6 cellular contexts compared by ENCODE assay signal in the genomic region with DNA sequence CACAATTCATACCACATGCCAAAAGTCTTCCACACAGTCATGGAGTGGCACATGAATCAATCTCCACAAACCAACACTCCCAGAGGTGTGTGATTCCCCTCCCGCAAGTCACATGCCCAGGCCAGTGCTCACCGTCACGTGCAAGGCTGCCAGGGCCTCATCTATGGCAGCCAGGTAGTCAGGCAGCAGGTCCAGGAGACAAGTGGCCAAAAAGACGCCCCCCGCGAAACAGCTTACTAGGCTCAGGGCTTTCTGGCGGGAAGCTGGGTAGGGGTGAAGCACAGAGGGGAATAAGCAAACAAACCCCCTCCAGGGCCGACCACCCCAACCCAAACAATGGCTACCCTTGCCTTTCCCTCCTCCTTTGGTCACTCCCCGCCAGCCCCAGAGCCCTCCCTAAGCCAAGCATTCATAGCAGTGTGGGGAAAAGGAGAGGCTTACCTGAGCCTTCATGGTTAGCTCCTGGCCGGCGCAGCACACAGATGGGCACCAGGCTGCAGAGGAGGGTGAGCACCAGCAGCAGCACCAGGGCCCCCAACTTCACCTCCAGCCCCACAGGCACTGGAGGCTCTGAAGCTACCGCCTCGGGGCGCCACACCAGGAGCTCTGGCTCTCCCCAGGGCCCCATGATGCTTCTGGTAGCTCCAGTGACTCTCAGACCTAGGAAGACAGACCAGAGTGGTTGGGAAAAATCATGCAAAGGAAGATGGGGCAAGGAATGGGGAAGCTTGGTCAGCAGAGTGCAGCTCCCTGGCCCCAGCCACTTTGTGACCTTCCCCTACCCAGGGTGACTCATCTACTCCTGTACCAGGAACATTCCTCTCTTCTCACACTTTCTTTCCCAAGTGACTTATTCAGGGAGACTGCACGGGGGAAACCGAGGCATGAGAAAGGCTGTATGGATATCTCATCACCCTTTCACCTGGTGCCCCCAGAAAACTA. TPM values are rescaled to one million over a fixed set of nuclear protein-coding genes. Genes with fewer than 3 reads are reported as not detected.
DNase-seq lines count a peak whose midpoint lies in the region; ATAC-seq, FAIRE-seq and TF ChIP-seq lines count a peak whose summit lies in the region.

No MANE protein-coding gene starts in this region.

- H3K9me3 ChIP-seq in pancreas: no peaks in the 10 kb centered on the region

- no peaks in the 10 kb centered on the region for H3K9me3 Mint-ChIP-seq in activated naive CD4-positive, alpha-beta T cell treated with anti-CD3 and anti-CD28 coated beads for 36 hours

- peak; percentile 46 for DNase-seq in activated naive CD4-positive, alpha-beta T cell treated with anti-CD3 and anti-CD28 coated beads for 36 hours
- DNase-seq in activated naive CD4-positive, alpha-beta T cell (lab: John Stamatoyannopoulos, UW): no peak
- peak in 2 of 6 donors; percentile 34 to 67 for DNase-seq in pancreas
- DNase-seq in Kasumi-1 (lab: John Stamatoyannopoulos, UW): no peak
- DNase-seq in D721Med (ENCODE audit: insufficient read length, low spot score): no peak

- peaks cover 0 to 7% (median 0%) of the 10 kb centered on the region in 3 donors for H3K36me3 ChIP-seq in pancreas

- H3K4me1 Mint-ChIP-seq in activated naive CD4-positive, alpha-beta T cell treated with anti-CD3 and anti-CD28 coated beads for 36 hours (ENCODE audit: low read depth): peaks cover 44% of the 10 kb centered on the region

- ATAC-seq in pancreas: peak in 2 of 4 donors; percentile 10 to 14

- intact Hi-C loops in activated naive CD4-positive, alpha-beta T cell treated with anti-CD3 and anti-CD28 coated beads for 36 hours (cut with micrococcal nuclease): loop anchor here (1.0 to 10.0 kb wide), 7 partner anchors 14 to 1042 kb away; a partner anchor contains a TSS
- intact Hi-C loops in pancreas (cut with DNase I): no loop called here

- TF ChIP-seq CTCF in pancreas (IDR thresholded peaks at IDR 0.05) (no peak), D721Med (IDR thresholded peaks at IDR 0.05; ENCODE audit: insufficient read depth, missing control alignments) (no peak)

- peak overlapping the region; percentile 76 to 88 (median 82) for H3K4me3 ChIP-seq in pancreas

- peaks cover 15% of the 10 kb centered on the region for H3K36me3 Mint-ChIP-seq in activated naive CD4-positive, alpha-beta T cell treated with anti-CD3 and anti-CD28 coated beads for 36 hours (ENCODE audit: low read depth)

- H3K27ac ChIP-seq in cingulate gyrus (ENCODE audit: low read depth, low read length): peak overlapping the region; percentile 94
- H3K27ac ChIP-seq in pancreas: peak overlapping the region; percentile 83 to 97 (median 90)

- CTCF ChIA-PET in activated naive CD4-positive, alpha-beta T cell treated with anti-CD3 and anti-CD28 coated beads for 36 hours (lab: Charles Lee): interaction anchor here (0.6 to 2.6 kb wide), 7 partner anchors 8 to 373 kb away, joined by 3 to 12 read pairs (median 4); a partner anchor contains a TSS

- 35 to 39% methylated on average over 16 of the region's 16 CpGs for WGBS in pancreas, 2 donors

- H3K4me3 Mint-ChIP-seq in activated naive CD4-positive, alpha-beta T cell treated with anti-CD3 and anti-CD28 coated beads for 36 hours: peak overlapping the region; percentile 82

- no peaks in the 10 kb centered on the region for H3K27me3 Mint-ChIP-seq in activated naive CD4-positive, alpha-beta T cell treated with anti-CD3 and anti-CD28 coated beads for 36 hours (ENCODE audit: low read depth)

- peaks cover 8 to 32% (median 10%) of the 10 kb centered on the region in 3 donors for H3K4me1 ChIP-seq in pancreas

- FAIRE-seq in pancreas (lab: Jason Lieb, UNC): no peak
- no peak for FAIRE-seq in D721Med (lab: Jason Lieb, UNC)

- peak overlapping the region; percentile 88 for H3K27ac Mint-ChIP-seq in activated naive CD4-positive, alpha-beta T cell treated with anti-CD3 and anti-CD28 coated beads for 36 hours

- H3K27me3 ChIP-seq in pancreas: no peaks in the 10 kb centered on the region

RNA-seq across cellular contexts. Expression of a gene that starts 1.0 kb away (rescaled TPM):
- 10 to 100 TPM; 51.0 to 52.1 TPM for total RNA-seq in activated naive CD4-positive, alpha-beta T cell treated with anti-CD3 and anti-CD28 coated beads for 36 hours
- 10 to 100 TPM; 20.0 to 46.1 (median 27.0) TPM for total RNA-seq in pancreas
- 10 to 100 TPM; 22.8 to 38.1 TPM for polyA plus RNA-seq in pancreas

RNA-seq across cellular contexts. Expression of a gene that starts 3.9 kb away (rescaled TPM):
- total RNA-seq in activated naive CD4-positive, alpha-beta T cell treated with anti-CD3 and anti-CD28 coated beads for 36 hours: 10 to 100 TPM; 72.6 to 83.0 TPM
- total RNA-seq in pancreas: 10 to 100 TPM; 13.4 to 27.6 (median 18.3) TPM
- polyA plus RNA-seq in pancreas: 10 to 100 TPM; 36.9 to 48.6 TPM

RNA-seq across cellular contexts. Expression of a gene that starts 5.3 kb away (rescaled TPM):
- 1 to 10 TPM; 5.6 to 7.4 TPM for total RNA-seq in activated naive CD4-positive, alpha-beta T cell treated with anti-CD3 and anti-CD28 coated beads for 36 hours
- 10 to 100 TPM in 2 of 6 donors, 1 to 10 TPM in 4; 6.5 to 13.2 (median 8.0) TPM for total RNA-seq in pancreas
- polyA plus RNA-seq in pancreas: 10 to 100 TPM; 13.3 to 19.6 TPM

RNA-seq across cellular contexts. Expression of a gene that starts 15.1 kb away (rescaled TPM):
- 100 to 1,000 TPM; 126 to 131 TPM for total RNA-seq in activated naive CD4-positive, alpha-beta T cell treated with anti-CD3 and anti-CD28 coated beads for 36 hours
- total RNA-seq in pancreas: 100 to 1,000 TPM in 2 of 6 donors, 10 to 100 TPM in 4; 82.6 to 106 (median 95.6) TPM
- 100 to 1,000 TPM; 117 to 180 TPM for polyA plus RNA-seq in pancreas

RNA-seq across cellular contexts. Expression of a gene that starts 15.8 kb away (rescaled TPM):
- total RNA-seq in activated naive CD4-positive, alpha-beta T cell treated with anti-CD3 and anti-CD28 coated beads for 36 hours: 100 to 1,000 TPM; 124 to 130 TPM
- total RNA-seq in pancreas: 10 to 100 TPM; 17.8 to 41.7 (median 20.4) TPM
- 10 to 100 TPM; 48.9 to 57.0 TPM for polyA plus RNA-seq in pancreas
